Comparison of ENCODE assay signal across 2 cellular contexts in the genomic region with DNA sequence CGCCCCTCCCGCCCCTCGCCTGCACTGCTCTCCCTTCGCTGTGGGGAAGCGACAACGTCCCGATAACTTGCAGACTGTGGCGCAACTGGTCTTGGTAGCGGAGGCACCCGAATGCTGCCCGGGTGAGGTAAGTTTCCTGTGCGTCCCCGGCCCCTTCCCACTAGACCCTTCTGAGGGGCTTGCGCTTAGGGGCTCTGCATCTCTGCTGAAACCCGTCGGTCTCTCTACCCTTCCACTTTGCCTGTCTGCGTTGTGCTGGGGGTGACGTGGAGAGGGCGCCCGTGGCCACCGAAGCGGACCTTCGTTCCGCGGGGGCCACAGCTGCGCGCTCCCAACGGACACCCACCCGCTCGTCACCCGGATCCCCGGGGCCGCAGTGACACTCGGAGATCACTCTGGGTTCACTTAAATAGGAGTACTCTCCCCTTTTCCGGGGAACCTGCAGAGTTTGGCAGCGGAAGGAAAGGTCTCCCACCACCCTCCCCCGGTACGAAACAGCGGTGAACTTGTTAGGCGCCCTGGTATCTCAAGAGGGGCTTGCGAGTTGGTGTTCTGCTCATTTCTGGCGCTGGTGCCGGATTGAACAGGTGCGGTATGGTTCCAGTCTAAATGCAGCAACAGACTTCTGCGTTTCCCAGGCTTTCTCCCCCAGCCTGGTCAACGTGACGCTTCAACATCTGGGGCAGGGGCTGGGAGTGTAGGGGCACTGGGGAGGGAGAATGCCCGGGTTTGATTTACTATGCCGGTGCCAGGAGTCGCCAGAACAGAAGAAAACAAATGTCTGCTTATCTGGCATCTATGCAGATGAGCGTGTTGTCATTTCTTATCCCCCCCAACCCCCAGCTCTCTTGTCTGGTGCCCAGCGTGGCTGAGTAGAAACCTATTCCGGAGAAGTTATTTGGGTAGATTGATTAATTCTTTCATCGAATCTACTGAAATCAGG.
A peak's percentile ranks its signal among the peaks of the same experiment; 100 is the strongest.
TF ChIP-seq lines count a peak whose summit lies in the region.

No MANE protein-coding gene starts in this region.

TF ChIP-seq in HEK293, 187 proteins besides CTCF, POLR2A, EP300 and RAD21 (continued from another document):
- TF ChIP-seq, protein P1, sequence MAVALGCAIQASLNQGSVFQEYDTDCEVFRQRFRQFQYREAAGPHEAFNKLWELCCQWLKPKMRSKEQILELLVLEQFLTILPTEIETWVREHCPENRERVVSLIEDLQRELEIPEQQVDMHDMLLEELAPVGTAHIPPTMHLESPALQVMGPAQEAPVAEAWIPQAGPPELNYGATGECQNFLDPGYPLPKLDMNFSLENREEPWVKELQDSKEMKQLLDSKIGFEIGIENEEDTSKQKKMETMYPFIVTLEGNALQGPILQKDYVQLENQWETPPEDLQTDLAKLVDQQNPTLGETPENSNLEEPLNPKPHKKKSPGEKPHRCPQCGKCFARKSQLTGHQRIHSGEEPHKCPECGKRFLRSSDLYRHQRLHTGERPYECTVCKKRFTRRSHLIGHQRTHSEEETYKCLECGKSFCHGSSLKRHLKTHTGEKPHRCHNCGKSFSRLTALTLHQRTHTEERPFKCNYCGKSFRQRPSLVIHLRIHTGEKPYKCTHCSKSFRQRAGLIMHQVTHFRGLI (tag by site-specific recombination; IDR thresholded peaks at IDR 0.05) = no peak
- no peak for TF ChIP-seq ZNF366 (tag by site-specific recombination; conservative IDR thresholded peaks at IDR 0.05)
- TF ChIP-seq, protein P2, sequence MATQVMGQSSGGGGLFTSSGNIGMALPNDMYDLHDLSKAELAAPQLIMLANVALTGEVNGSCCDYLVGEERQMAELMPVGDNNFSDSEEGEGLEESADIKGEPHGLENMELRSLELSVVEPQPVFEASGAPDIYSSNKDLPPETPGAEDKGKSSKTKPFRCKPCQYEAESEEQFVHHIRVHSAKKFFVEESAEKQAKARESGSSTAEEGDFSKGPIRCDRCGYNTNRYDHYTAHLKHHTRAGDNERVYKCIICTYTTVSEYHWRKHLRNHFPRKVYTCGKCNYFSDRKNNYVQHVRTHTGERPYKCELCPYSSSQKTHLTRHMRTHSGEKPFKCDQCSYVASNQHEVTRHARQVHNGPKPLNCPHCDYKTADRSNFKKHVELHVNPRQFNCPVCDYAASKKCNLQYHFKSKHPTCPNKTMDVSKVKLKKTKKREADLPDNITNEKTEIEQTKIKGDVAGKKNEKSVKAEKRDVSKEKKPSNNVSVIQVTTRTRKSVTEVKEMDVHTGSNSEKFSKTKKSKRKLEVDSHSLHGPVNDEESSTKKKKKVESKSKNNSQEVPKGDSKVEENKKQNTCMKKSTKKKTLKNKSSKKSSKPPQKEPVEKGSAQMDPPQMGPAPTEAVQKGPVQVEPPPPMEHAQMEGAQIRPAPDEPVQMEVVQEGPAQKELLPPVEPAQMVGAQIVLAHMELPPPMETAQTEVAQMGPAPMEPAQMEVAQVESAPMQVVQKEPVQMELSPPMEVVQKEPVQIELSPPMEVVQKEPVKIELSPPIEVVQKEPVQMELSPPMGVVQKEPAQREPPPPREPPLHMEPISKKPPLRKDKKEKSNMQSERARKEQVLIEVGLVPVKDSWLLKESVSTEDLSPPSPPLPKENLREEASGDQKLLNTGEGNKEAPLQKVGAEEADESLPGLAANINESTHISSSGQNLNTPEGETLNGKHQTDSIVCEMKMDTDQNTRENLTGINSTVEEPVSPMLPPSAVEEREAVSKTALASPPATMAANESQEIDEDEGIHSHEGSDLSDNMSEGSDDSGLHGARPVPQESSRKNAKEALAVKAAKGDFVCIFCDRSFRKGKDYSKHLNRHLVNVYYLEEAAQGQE (tag by site-specific recombination; IDR thresholded peaks at IDR 0.05) = no peak
- TF ChIP-seq, protein P3, sequence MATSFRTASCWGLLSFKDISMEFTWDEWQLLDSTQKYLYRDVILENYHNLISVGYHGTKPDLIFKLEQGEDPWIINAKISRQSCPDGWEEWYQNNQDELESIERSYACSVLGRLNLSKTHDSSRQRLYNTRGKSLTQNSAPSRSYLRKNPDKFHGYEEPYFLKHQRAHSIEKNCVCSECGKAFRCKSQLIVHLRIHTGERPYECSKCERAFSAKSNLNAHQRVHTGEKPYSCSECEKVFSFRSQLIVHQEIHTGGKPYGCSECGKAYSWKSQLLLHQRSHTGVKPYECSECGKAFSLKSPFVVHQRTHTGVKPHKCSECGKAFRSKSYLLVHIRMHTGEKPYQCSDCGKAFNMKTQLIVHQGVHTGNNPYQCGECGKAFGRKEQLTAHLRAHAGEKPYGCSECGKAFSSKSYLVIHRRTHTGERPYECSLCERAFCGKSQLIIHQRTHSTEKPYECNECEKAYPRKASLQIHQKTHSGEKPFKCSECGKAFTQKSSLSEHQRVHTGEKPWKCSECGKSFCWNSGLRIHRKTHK (tag by site-specific recombination; IDR thresholded peaks at IDR 0.05) = no peak
- TF ChIP-seq ZNF266 (tag by site-specific recombination; IDR thresholded peaks at IDR 0.05; ENCODE audit: low read depth) = no peak
- TF ChIP-seq ZNF335 (tag by site-specific recombination; conservative IDR thresholded peaks at IDR 0.05) = peak; percentile 83
- no peak for TF ChIP-seq REPIN1 (tag by site-specific recombination; IDR thresholded peaks at IDR 0.05; ENCODE audit: low read depth)
- no peak for TF ChIP-seq ZNF112 (tag by site-specific recombination; IDR thresholded peaks at IDR 0.05)
- 0 out of 2 replicates have a peak, but pooled peaks have one; percentile 8 for TF ChIP-seq SCRT1 (tag by site-specific recombination; IDR thresholded peaks at IDR 0.05; ENCODE audit: borderline replicate concordance)
- TF ChIP-seq HOXA7 (CRISPR knock-in tag; IDR thresholded peaks at IDR 0.05; ENCODE audit: borderline replicate concordance) = no peak
- TF ChIP-seq ZNF600 (tag by site-specific recombination; IDR thresholded peaks at IDR 0.05) = 0 out of 2 replicates have a peak, but pooled peaks have one; percentile 12
- TF ChIP-seq ZNF843 (tag by site-specific recombination; IDR thresholded peaks at IDR 0.05) = no peak
- TF ChIP-seq ZNF621 (tag by site-specific recombination; IDR thresholded peaks at IDR 0.05) = no peak
- TF ChIP-seq, protein P4, sequence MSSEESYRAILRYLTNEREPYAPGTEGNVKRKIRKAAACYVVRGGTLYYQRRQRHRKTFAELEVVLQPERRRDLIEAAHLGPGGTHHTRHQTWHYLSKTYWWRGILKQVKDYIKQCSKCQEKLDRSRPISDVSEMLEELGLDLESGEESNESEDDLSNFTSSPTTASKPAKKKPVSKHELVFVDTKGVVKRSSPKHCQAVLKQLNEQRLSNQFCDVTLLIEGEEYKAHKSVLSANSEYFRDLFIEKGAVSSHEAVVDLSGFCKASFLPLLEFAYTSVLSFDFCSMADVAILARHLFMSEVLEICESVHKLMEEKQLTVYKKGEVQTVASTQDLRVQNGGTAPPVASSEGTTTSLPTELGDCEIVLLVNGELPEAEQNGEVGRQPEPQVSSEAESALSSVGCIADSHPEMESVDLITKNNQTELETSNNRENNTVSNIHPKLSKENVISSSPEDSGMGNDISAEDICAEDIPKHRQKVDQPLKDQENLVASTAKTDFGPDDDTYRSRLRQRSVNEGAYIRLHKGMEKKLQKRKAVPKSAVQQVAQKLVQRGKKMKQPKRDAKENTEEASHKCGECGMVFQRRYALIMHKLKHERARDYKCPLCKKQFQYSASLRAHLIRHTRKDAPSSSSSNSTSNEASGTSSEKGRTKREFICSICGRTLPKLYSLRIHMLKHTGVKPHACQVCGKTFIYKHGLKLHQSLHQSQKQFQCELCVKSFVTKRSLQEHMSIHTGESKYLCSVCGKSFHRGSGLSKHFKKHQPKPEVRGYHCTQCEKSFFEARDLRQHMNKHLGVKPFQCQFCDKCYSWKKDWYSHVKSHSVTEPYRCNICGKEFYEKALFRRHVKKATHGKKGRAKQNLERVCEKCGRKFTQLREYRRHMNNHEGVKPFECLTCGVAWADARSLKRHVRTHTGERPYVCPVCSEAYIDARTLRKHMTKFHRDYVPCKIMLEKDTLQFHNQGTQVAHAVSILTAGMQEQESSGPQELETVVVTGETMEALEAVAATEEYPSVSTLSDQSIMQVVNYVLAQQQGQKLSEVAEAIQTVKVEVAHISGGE (tag by site-specific recombination; conservative IDR thresholded peaks at IDR 0.05; ENCODE audit: low read depth) = peak; percentile 19
- TF ChIP-seq KLF8 (tag by site-specific recombination; IDR thresholded peaks at IDR 0.05) = no peak
TF ChIP-seq in HEK293: peak in this region for 13.

TF ChIP-seq in HepG2, 621 proteins besides CTCF, POLR2A, EP300 and RAD21 (continued from another document and continues in another):
- TF ChIP-seq, protein P5, sequence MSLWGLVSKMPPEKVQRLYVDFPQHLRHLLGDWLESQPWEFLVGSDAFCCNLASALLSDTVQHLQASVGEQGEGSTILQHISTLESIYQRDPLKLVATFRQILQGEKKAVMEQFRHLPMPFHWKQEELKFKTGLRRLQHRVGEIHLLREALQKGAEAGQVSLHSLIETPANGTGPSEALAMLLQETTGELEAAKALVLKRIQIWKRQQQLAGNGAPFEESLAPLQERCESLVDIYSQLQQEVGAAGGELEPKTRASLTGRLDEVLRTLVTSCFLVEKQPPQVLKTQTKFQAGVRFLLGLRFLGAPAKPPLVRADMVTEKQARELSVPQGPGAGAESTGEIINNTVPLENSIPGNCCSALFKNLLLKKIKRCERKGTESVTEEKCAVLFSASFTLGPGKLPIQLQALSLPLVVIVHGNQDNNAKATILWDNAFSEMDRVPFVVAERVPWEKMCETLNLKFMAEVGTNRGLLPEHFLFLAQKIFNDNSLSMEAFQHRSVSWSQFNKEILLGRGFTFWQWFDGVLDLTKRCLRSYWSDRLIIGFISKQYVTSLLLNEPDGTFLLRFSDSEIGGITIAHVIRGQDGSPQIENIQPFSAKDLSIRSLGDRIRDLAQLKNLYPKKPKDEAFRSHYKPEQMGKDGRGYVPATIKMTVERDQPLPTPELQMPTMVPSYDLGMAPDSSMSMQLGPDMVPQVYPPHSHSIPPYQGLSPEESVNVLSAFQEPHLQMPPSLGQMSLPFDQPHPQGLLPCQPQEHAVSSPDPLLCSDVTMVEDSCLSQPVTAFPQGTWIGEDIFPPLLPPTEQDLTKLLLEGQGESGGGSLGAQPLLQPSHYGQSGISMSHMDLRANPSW (CRISPR knock-in tag; IDR thresholded peaks at IDR 0.05; ENCODE audit: borderline replicate concordance) = peak; percentile 63; the same call in 1 of the 2 replicates
- TF ChIP-seq, protein P6, sequence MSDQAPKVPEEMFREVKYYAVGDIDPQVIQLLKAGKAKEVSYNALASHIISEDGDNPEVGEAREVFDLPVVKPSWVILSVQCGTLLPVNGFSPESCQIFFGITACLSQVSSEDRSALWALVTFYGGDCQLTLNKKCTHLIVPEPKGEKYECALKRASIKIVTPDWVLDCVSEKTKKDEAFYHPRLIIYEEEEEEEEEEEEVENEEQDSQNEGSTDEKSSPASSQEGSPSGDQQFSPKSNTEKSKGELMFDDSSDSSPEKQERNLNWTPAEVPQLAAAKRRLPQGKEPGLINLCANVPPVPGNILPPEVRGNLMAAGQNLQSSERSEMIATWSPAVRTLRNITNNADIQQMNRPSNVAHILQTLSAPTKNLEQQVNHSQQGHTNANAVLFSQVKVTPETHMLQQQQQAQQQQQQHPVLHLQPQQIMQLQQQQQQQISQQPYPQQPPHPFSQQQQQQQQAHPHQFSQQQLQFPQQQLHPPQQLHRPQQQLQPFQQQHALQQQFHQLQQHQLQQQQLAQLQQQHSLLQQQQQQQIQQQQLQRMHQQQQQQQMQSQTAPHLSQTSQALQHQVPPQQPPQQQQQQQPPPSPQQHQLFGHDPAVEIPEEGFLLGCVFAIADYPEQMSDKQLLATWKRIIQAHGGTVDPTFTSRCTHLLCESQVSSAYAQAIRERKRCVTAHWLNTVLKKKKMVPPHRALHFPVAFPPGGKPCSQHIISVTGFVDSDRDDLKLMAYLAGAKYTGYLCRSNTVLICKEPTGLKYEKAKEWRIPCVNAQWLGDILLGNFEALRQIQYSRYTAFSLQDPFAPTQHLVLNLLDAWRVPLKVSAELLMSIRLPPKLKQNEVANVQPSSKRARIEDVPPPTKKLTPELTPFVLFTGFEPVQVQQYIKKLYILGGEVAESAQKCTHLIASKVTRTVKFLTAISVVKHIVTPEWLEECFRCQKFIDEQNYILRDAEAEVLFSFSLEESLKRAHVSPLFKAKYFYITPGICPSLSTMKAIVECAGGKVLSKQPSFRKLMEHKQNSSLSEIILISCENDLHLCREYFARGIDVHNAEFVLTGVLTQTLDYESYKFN (CRISPR knock-in tag; conservative IDR thresholded peaks at IDR 0.05) = no peak
- TF ChIP-seq SOX6 (IDR thresholded peaks at IDR 0.05) (no peak), SOX6 (CRISPR knock-in tag; IDR thresholded peaks at IDR 0.05) (0 out of 2 replicates have a peak, but pooled peaks have one; percentile 8), MIXL1 (CRISPR knock-in tag; IDR thresholded peaks at IDR 0.05) (no peak), NONO (IDR thresholded peaks at IDR 0.05) (no peak), NONO (CRISPR knock-in tag; conservative IDR thresholded peaks at IDR 0.05) (0 out of 2 replicates have a peak, but pooled peaks have one; percentile 22), PAF1 (CRISPR knock-in tag; IDR thresholded peaks at IDR 0.05) (no peak), ARHGAP35 (CRISPR knock-in tag; IDR thresholded peaks at IDR 0.05; ENCODE audit: borderline replicate concordance) (peak; percentile 36; the same call in 1 of the 2 replicates)
- TF ChIP-seq, protein P7, sequence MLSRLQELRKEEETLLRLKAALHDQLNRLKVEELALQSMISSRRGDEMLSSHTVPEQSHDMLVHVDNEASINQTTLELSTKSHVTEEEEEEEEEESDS (CRISPR knock-in tag; IDR thresholded peaks at IDR 0.05; ENCODE audit: borderline replicate concordance) = no peak
- TF ChIP-seq, protein P8, sequence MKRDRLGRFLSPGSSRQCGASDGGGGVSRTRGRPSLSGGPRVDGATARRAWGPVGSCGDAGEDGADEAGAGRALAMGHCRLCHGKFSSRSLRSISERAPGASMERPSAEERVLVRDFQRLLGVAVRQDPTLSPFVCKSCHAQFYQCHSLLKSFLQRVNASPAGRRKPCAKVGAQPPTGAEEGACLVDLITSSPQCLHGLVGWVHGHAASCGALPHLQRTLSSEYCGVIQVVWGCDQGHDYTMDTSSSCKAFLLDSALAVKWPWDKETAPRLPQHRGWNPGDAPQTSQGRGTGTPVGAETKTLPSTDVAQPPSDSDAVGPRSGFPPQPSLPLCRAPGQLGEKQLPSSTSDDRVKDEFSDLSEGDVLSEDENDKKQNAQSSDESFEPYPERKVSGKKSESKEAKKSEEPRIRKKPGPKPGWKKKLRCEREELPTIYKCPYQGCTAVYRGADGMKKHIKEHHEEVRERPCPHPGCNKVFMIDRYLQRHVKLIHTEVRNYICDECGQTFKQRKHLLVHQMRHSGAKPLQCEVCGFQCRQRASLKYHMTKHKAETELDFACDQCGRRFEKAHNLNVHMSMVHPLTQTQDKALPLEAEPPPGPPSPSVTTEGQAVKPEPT (CRISPR knock-in tag; IDR thresholded peaks at IDR 0.05; ENCODE audit: low read depth) = no peak
- TF ChIP-seq, protein P9, sequence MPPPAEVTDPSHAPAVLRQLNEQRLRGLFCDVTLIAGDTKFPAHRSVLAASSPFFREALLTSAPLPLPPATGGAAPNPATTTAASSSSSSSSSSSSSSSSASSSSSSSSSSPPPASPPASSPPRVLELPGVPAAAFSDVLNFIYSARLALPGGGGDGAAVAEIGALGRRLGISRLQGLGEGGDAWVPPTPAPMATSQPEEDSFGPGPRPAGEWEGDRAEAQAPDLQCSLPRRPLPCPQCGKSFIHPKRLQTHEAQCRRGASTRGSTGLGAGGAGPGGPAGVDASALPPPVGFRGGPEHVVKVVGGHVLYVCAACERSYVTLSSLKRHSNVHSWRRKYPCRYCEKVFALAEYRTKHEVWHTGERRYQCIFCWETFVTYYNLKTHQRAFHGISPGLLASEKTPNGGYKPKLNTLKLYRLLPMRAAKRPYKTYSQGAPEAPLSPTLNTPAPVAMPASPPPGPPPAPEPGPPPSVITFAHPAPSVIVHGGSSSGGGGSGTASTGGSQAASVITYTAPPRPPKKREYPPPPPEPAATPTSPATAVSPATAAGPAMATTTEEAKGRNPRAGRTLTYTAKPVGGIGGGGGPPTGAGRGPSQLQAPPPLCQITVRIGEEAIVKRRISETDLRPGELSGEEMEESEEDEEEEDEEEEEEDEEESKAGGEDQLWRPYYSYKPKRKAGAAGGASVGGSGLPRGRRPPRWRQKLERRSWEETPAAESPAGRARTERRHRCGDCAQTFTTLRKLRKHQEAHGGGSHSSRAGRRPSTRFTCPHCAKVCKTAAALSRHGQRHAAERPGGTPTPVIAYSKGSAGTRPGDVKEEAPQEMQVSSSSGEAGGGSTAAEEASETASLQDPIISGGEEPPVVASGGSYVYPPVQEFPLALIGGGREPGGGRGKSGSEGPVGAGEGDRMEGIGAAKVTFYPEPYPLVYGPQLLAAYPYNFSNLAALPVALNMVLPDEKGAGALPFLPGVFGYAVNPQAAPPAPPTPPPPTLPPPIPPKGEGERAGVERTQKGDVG (CRISPR knock-in tag; IDR thresholded peaks at IDR 0.05; ENCODE audit: borderline replicate concordance) = 0 out of 2 replicates have a peak, but pooled peaks have one; percentile 39
